11 cellular contexts compared by ENCODE assay signal in genomic region chr5:39422886-39423285, GRCh38. TPM values are rescaled to one million over a fixed set of nuclear protein-coding genes. Genes with fewer than 3 reads are reported as not detected.
DNase-seq lines count a peak whose midpoint lies in the region; ATAC-seq and TF ChIP-seq lines count a peak whose summit lies in the region.
"Had no signal": no experiment of that assay in that cellular context is flagged by ENCODE, and none has a peak within 500 bp of the region (broad histone marks: within the 10 kb centered on the region; RNA-seq: fewer than 3 reads in every experiment).

No MANE protein-coding gene starts in this region.

- H3K4me3 Mint-ChIP-seq in MCF 10A (ENCODE audit: unreplicated experiment) (no peak overlapping the region), nephron progenitor cell (peak overlapping the region; percentile 25)
- no peak overlapping the region for H3K4me3 Mint-ChIP-seq in activated T-cell treated with anti-CD3 and anti-CD28 coated beads, Interleukin-2, amount 50 U/mL, for 72 hours

- H3K36me3 Mint-ChIP-seq in MCF 10A (ENCODE audit: insufficient read depth, unreplicated experiment): no peaks in the 10 kb centered on the region
- H3K36me3 Mint-ChIP-seq in nephron progenitor cell (ENCODE audit: low read depth): no peaks in the 10 kb centered on the region
- H3K36me3 Mint-ChIP-seq in activated T-cell treated with anti-CD3 and anti-CD28 coated beads, Interleukin-2, amount 50 U/mL, for 72 hours (ENCODE audit: insufficient read depth in 2 of 2): no peaks in the 10 kb centered on the region

- H3K4me1 ChIP-seq in breast epithelium: peaks cover 3 to 35% of the 10 kb centered on the region in 2 donors
- H3K4me1 ChIP-seq in esophagus squamous epithelium: peaks cover 0 to 71% (median 0%) of the 10 kb centered on the region in 3 donors
- H3K4me1 ChIP-seq in upper lobe of left lung: peaks cover 47 to 55% (median 48%) of the 10 kb centered on the region in 4 donors

- H3K27me3 ChIP-seq in breast epithelium: no peaks in the 10 kb centered on the region
- H3K27me3 ChIP-seq in esophagus squamous epithelium: peaks cover 0 to 43% (median 0%) of the 10 kb centered on the region in 4 donors
- H3K27me3 ChIP-seq in upper lobe of left lung: no peaks in the 10 kb centered on the region

- no peak overlapping the region for H3K27ac Mint-ChIP-seq in MCF 10A (ENCODE audit: low read depth, unreplicated experiment)
- no peak overlapping the region for H3K27ac Mint-ChIP-seq in nephron progenitor cell
- no peak overlapping the region for H3K27ac Mint-ChIP-seq in activated T-cell treated with anti-CD3 and anti-CD28 coated beads, Interleukin-2, amount 50 U/mL, for 72 hours

- H3K9me3 ChIP-seq in breast epithelium (no peaks in the 10 kb centered on the region), esophagus squamous epithelium (no peaks in the 10 kb centered on the region), upper lobe of left lung (no peaks in the 10 kb centered on the region)

- CTCF ChIA-PET in MCF 10A (lab: Yijun Ruan, JAX): interaction anchor here (0.6 to 3.7 kb wide), 3 partner anchors 20 to 140 kb away, joined by 3 to 13 read pairs (median 3); no protein-coding TSS in a partner anchor

- POLR2A ChIA-PET in MCF 10A (lab: Yijun Ruan, JAX): interaction anchor here (1.1 kb wide), 1 partner anchor 9 kb away, joined by 5 read pairs; no protein-coding TSS in a partner anchor

- H3K4me1 Mint-ChIP-seq in MCF 10A (ENCODE audit: insufficient read depth, unreplicated experiment) (peaks cover 5% of the 10 kb centered on the region), nephron progenitor cell (peaks cover 52% of the 10 kb centered on the region)
- H3K4me1 Mint-ChIP-seq in activated T-cell treated with anti-CD3 and anti-CD28 coated beads, Interleukin-2, amount 50 U/mL, for 72 hours (ENCODE audit: low read depth): peaks cover 13% of the 10 kb centered on the region

- BruUV-seq in MCF 10A (replicated peaks; lab: Mats Ljungman, UMichigan): no TSS peak

- WGBS in esophagus squamous epithelium, 2 donors: 77 to 86% methylated on average over 1 of the region's 1 CpG
- WGBS in upper lobe of left lung, 2 donors: 44 to 56% methylated on average over 1 of the region's 1 CpG

- H3K27me3 Mint-ChIP-seq in MCF 10A (ENCODE audit: insufficient read depth, unreplicated experiment) (peaks cover 17% of the 10 kb centered on the region), nephron progenitor cell (ENCODE audit: low read depth, poor library complexity) (peaks cover 3% of the 10 kb centered on the region)
- peaks cover 36% of the 10 kb centered on the region for H3K27me3 Mint-ChIP-seq in activated T-cell treated with anti-CD3 and anti-CD28 coated beads, Interleukin-2, amount 50 U/mL, for 72 hours (ENCODE audit: low read depth)

- TF ChIP-seq EP300 in upper lobe of left lung (IDR thresholded peaks at IDR 0.05): no peak

- DNase-seq in breast epithelium (ENCODE audit: low spot score in 2 of 2) (no peak), MCF 10A (ENCODE audit: unreplicated experiment) (no peak), esophagus squamous epithelium (lab: John Stamatoyannopoulos, UW) (no peak), nephron progenitor cell (no peak), upper lobe of left lung (no peak)
- no peak for DNase-seq in stimulated activated CD4-positive, alpha-beta T cell treated with anti-CD3 and anti-CD28 coated beads, Interleukin-4, amount 100 ng/mL, for 1 hour
- DNase-seq in activated T-cell treated with anti-CD3 and anti-CD28 coated beads, Interleukin-2, amount 50 U/mL, for 72 hours: no peak
- DNase-seq: 8988T; effector CD8-positive, alpha-beta T cell had no signal

- intact Hi-C loops in breast epithelium (cut with DNase I; ENCODE audit: low total_unique reads): no loop called here
- intact Hi-C loops in MCF 10A (cut with micrococcal nuclease): no loop called here
- intact Hi-C loops in esophagus squamous epithelium (cut with DNase I): no loop called here

- ATAC-seq in upper lobe of left lung (ENCODE audit: low FRiP score in 2 of 2): no peak
- ATAC-seq in activated T-cell treated with anti-CD3 and anti-CD28 coated beads, Interleukin-2, amount 50 U/mL, for 72 hours (replicated peaks in 1 of 2): no peak
- no peak for ATAC-seq in GM19455 (IDR thresholded peaks at IDR 0.05; ENCODE audit: unreplicated experiment)

- no peaks in the 10 kb centered on the region for H3K36me3 ChIP-seq in breast epithelium
- no peaks in the 10 kb centered on the region for H3K36me3 ChIP-seq in esophagus squamous epithelium
- no peaks in the 10 kb centered on the region for H3K36me3 ChIP-seq in upper lobe of left lung

- H3K4me3 ChIP-seq in breast epithelium (peak overlapping the region; percentile 69 to 85 (median 70)), esophagus squamous epithelium (peak overlapping the region; percentile 2 to 70 (median 44)), upper lobe of left lung (peak overlapping the region in 3 of 4 donors; percentile 60 to 64 (median 64))

- TF ChIP-seq CTCF in breast epithelium (IDR thresholded peaks at IDR 0.05) (no peak), MCF 10A (IDR thresholded peaks at IDR 0.05; ENCODE audit: unreplicated experiment) (no peak), esophagus squamous epithelium (IDR thresholded peaks at IDR 0.05) (no peak), nephron progenitor cell (IDR thresholded peaks at IDR 0.05) (no peak), upper lobe of left lung (IDR thresholded peaks at IDR 0.05) (no peak)

- TF ChIP-seq POLR2A in breast epithelium (IDR thresholded peaks at IDR 0.05): no peak
- TF ChIP-seq POLR2A in esophagus squamous epithelium (IDR thresholded peaks at IDR 0.05): no peak
- no peak for TF ChIP-seq POLR2A in upper lobe of left lung (IDR thresholded peaks at IDR 0.05)

- H3K9me3 Mint-ChIP-seq in MCF 10A (ENCODE audit: unreplicated experiment) (no peaks in the 10 kb centered on the region), nephron progenitor cell (no peaks in the 10 kb centered on the region)
- H3K9me3 Mint-ChIP-seq in activated T-cell treated with anti-CD3 and anti-CD28 coated beads, Interleukin-2, amount 50 U/mL, for 72 hours: no peaks in the 10 kb centered on the region

- peak overlapping the region; percentile 93 to 95 for H3K27ac ChIP-seq in breast epithelium
- peak overlapping the region; percentile 73 to 85 (median 80) for H3K27ac ChIP-seq in esophagus squamous epithelium
- peak overlapping the region; percentile 29 to 90 (median 87) for H3K27ac ChIP-seq in upper lobe of left lung
- H3K27ac ChIP-seq: PC-9 had no signal

RNA-seq across cellular contexts. Expression of gene DAB2, which starts 1.9 kb away (rescaled TPM):
- total RNA-seq in breast epithelium (100 to 1,000 TPM; 112 to 240 (median 119) TPM), MCF 10A (2022) (0.68 and 2.1 TPM in 2 replicates), esophagus squamous epithelium (10 to 100 TPM in 2 of 4 donors, 1 to 10 TPM in 1, under 1 TPM in 1; 0.95 to 35.1 (median 11.8) TPM), upper lobe of left lung (100 to 1,000 TPM; 100 to 177 (median 144) TPM)
- not detected for total RNA-seq in activated T-cell treated with anti-CD3 and anti-CD28 coated beads, Interleukin-2, amount 50 U/mL, for 72 hours

RNA-seq across cellular contexts. Expression of gene C9, which starts 58.6 kb away (rescaled TPM):
- total RNA-seq in breast epithelium (1 to 10 TPM in 1 of 3 donors, not detected in 2; 1.8 TPM), MCF 10A (2022) (not detected in 2 replicates), esophagus squamous epithelium (not detected), upper lobe of left lung (under 1 TPM in 2 of 6 donors, not detected in 4; 0.31 to 0.51 TPM)
- not detected for total RNA-seq in activated T-cell treated with anti-CD3 and anti-CD28 coated beads, Interleukin-2, amount 50 U/mL, for 72 hours
- total RNA-seq: PC-9 had no signal
